18 cellular contexts compared by ENCODE assay signal in genomic region chr14:96790715-96791114, GRCh38.
"Had no signal": no experiment of that assay in that cellular context is flagged by ENCODE, and none has a peak within 500 bp of the region (broad histone marks: within the 10 kb centered on the region; RNA-seq: fewer than 3 reads in every experiment).

No MANE protein-coding gene starts in this region.

- H3K4me3 ChIP-seq: dorsolateral prefrontal cortex, heart left ventricle, right atrium auricular region, sigmoid colon, skin epidermis, stomach, thoracic aorta, transverse colon had no signal

- DNase-seq: cortex of kidney; dorsolateral prefrontal cortex; effector CD8-positive, alpha-beta T cell; foreskin melanocyte; heart left ventricle; hippocampal formation; mesendoderm; naive B cell; posterior cingulate gyrus; sigmoid colon; stimulated activated CD4-positive, alpha-beta T cell treated with anti-CD3 and anti-CD28 coated beads, Interleukin-2, amount 100 ng/mL, for 24 hours; stimulated activated naive CD4-positive, alpha-beta T cell; stomach; substantia nigra; transverse colon had no signal

- H3K27ac ChIP-seq: dorsolateral prefrontal cortex, heart left ventricle, right atrium auricular region, sigmoid colon, skin epidermis, stomach, thoracic aorta, transverse colon had no signal

- H3K27me3 ChIP-seq: right atrium auricular region, sigmoid colon, stomach, transverse colon had no signal

- H3K9me3 ChIP-seq: heart left ventricle, right atrium auricular region, sigmoid colon, stomach, thoracic aorta, transverse colon had no signal

- ATAC-seq: heart left ventricle had no signal

- H3K36me3 ChIP-seq: heart left ventricle, right atrium auricular region, sigmoid colon, stomach, thoracic aorta, transverse colon had no signal
